ENCODE assay signal across 26 cellular contexts in genomic region chr14:60061371-60061770, GRCh38.
DNase-seq lines count a peak whose midpoint lies in the region; ATAC-seq and TF ChIP-seq lines count a peak whose summit lies in the region.
"Had no signal": no experiment of that assay in that cellular context is flagged by ENCODE, and none has a peak within 500 bp of the region (broad histone marks: within the 10 kb centered on the region; RNA-seq: fewer than 3 reads in every experiment).

No MANE protein-coding gene starts in this region.

- no peak for ATAC-seq in GM21360 (IDR thresholded peaks at IDR 0.05; ENCODE audit: unreplicated experiment)
- ATAC-seq in stimulated activated naive CD8-positive, alpha-beta T cell treated with anti-CD3 and anti-CD28 coated beads, Interleukin-15, Interleukin-2, amounts not matched to agents 100 U/mL and 50 U/mL, for 24 hours = no peak
- ATAC-seq: A549; activated T-cell treated with anti-CD3 and anti-CD28 coated beads, Interleukin-2, amount 50 U/mL, for 4 hours; CD8-positive, alpha-beta T cell; GM12878; pancreas had no signal

- no peak overlapping the region for H3K9ac ChIP-seq in adipocyte (ENCODE audit: low read length)

- DNase-seq in AG10803 (ENCODE audit: low read depth) (peak; percentile 7), HS-5 (ENCODE audit: low read depth) (peak; percentile 18), adipocyte (ENCODE audit: low read depth) (peak; percentile 34), fibroblast of pulmonary artery (ENCODE audit: low read depth) (peak; percentile 10), NCI-H774 (lab: John Stamatoyannopoulos, UW) (no peak), cerebellar cortex (ENCODE audit: low spot score) (no peak)
- no peak for DNase-seq in stimulated activated naive CD8-positive, alpha-beta T cell treated with anti-CD3 and anti-CD28 coated beads, Interleukin-15, Interleukin-2, amounts not matched to agents 100 U/mL and 50 U/mL, for 24 hours
- DNase-seq: activated B cell treated with CpG ODN at 0.5 μM for 24 hours; activated CD4-positive, alpha-beta T cell treated with anti-CD3 and anti-CD28 coated beads, Interleukin-2, amount 50 U/mL, for 1 hour; activated gamma-delta T cell; activated naive CD8-positive, alpha-beta T cell treated with anti-CD3 and anti-CD28 coated beads for 36 hours; activated T-cell treated with anti-CD3 and anti-CD28 coated beads, Interleukin-2, amount 50 U/mL, for 4 hours; CD8-positive, alpha-beta T cell; H7; immature natural killer cell; NCI-H2107; NCI-H748 treated with DMSO at 0.1 percent for 48 hours; pancreas; small intestine; stimulated activated naive CD4-positive, alpha-beta T cell; T1000 had no signal

- H3K4me3 ChIP-seq in AG10803 (ENCODE audit: low read length) (no peak overlapping the region), adipocyte (ENCODE audit: low read length) (no peak overlapping the region), fibroblast of pulmonary artery (replicated peaks; ENCODE audit: low read depth, low read length) (no peak overlapping the region)
- H3K4me3 ChIP-seq: A549, ascending aorta, esophagus muscularis mucosa, GM12878, pancreas had no signal

- H3K4me1 ChIP-seq in adipocyte (ENCODE audit: control insufficient read depth, insufficient read depth, low read length) = peaks cover 16% of the 10 kb centered on the region
- H3K4me1 ChIP-seq: A549, ascending aorta, esophagus muscularis mucosa, pancreas had no signal

- no peaks in the 10 kb centered on the region for H3K27me3 ChIP-seq in adipocyte (replicated peaks; ENCODE audit: control insufficient read depth, insufficient read depth, low read length)
- H3K27me3 ChIP-seq: ascending aorta, esophagus muscularis mucosa, pancreas had no signal

- H3K36me3 ChIP-seq in adipocyte (ENCODE audit: control insufficient read depth, insufficient read depth, low read length, severe bottlenecking) = no peaks in the 10 kb centered on the region
- H3K36me3 ChIP-seq: ascending aorta, esophagus muscularis mucosa, pancreas had no signal

- no peaks in the 10 kb centered on the region for H3K9me3 ChIP-seq in adipocyte (ENCODE audit: control insufficient read depth, low read length)
- H3K9me3 ChIP-seq: ascending aorta, esophagus muscularis mucosa, pancreas had no signal

- no peak for TF ChIP-seq CTCF in AG10803 (conservative IDR thresholded peaks at IDR 0.05; ENCODE audit: low read length)
- no peak for TF ChIP-seq CTCF in fibroblast of pulmonary artery (IDR thresholded peaks at IDR 0.05; ENCODE audit: low read length, missing control alignments)

Comparison
In these comparisons a context has a peak if more than half of its experiments do, and no peak if none do; other contexts are left out.
1. DNase-seq: peak in AG10803 (single experiment), HS-5 (single experiment), adipocyte (single experiment) and fibroblast of pulmonary artery (single experiment); none in stimulated activated naive CD8-positive, alpha-beta T cell treated with anti-CD3 and anti-CD28 coated beads, Interleukin-15, Interleukin-2, amounts not matched to agents 100 U/mL and 50 U/mL, for 24 hours (single experiment), NCI-H774 (single experiment) and cerebellar cortex (single experiment).